In the genomic region with DNA sequence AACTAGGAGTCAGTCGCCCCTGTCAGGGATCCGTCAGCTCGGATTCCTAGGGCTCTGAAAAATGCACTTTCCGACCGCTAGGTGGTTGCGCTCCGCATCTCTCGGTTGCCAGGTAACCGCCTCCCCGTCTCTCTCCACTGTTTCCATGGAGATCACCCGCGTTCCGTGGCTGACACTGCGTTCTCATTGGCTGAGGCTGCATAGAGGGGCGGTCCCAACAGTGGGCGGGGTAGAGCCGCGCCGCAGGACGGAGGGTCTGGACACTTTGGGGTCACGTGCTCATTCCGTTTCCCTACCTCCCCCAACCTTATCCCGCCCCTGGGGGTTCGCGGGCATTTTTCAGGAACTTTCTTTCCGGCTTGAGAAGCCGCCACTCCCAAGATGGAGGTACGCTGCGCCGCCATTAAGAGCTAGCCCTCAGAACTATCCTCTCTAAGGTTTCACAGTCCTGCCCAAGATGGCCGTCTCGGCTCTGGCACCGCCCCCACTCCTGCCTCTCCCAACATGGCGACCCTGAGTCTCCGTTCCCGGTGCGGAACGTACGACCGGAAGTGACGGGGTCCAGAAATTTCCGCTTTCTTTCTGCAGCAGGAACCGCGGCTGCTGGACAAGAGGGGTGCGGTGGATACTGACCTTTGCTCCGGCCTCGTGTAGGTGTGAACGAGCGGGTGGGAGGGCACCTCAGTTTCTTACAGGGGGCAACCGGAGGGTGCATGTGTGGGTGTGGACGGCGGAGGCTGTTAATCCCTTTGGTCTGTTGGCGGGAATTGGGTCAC, we compare ENCODE assay signal across 8 cellular contexts. TPM values are rescaled to one million over a fixed set of nuclear protein-coding genes. Genes with fewer than 3 reads are reported as not detected.
DNase-seq lines count a peak whose midpoint lies in the region; ATAC-seq and TF ChIP-seq lines count a peak whose summit lies in the region.

Gene ODAD3, minus strand, starts transcription at position 65 of the 776 bp plus-strand sequence. CDS start 105 bp downstream, outside the sequence.
A gene with protein sequence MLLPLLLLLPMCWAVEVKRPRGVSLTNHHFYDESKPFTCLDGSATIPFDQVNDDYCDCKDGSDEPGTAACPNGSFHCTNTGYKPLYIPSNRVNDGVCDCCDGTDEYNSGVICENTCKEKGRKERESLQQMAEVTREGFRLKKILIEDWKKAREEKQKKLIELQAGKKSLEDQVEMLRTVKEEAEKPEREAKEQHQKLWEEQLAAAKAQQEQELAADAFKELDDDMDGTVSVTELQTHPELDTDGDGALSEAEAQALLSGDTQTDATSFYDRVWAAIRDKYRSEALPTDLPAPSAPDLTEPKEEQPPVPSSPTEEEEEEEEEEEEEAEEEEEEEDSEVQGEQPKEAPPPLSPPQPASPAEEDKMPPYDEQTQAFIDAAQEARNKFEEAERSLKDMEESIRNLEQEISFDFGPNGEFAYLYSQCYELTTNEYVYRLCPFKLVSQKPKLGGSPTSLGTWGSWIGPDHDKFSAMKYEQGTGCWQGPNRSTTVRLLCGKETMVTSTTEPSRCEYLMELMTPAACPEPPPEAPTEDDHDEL (plus strand): TSS at position 579 of the 776 bp plus-strand sequence. CDS start 483 bp downstream, outside the sequence.

- peaks cover 2% of the 10 kb centered on the region for H3K36me3 Mint-ChIP-seq in activated naive CD8-positive, alpha-beta T cell
- H3K36me3 Mint-ChIP-seq in glutamatergic neuron (ENCODE audit: unreplicated experiment): no peaks in the 10 kb centered on the region

- peak within 1 kb of the TSS; percentile 73 for H3K27ac ChIP-seq in SK-N-SH (ENCODE audit: low read depth in 2 of 2, low read length in 1 of 2)
- H3K27ac ChIP-seq in osteoblast (ENCODE audit: low read depth, low read length): peak within 1 kb of the TSS; percentile 67
- H3K27ac ChIP-seq in thymus (ENCODE audit: low read depth): peak within 1 kb of the TSS; percentile 88

- H3F3A ChIP-seq in SK-N-SH (replicated peaks; ENCODE audit: insufficient read depth): peaks cover 5% of the 10 kb centered on the region

- ATAC-seq in HG02588 (IDR thresholded peaks at IDR 0.05; ENCODE audit: unreplicated experiment): peak; percentile 84

- H3K4me2 ChIP-seq in SK-N-SH (peak within 1 kb of the TSS; percentile 99), osteoblast (ENCODE audit: insufficient read depth, low read length) (peak within 1 kb of the TSS; percentile 92)

- H3K4me1 Mint-ChIP-seq in activated naive CD8-positive, alpha-beta T cell (ENCODE audit: low read depth): peaks cover 21% of the 10 kb centered on the region
- H3K4me1 Mint-ChIP-seq in glutamatergic neuron (ENCODE audit: low read depth, unreplicated experiment): peaks cover 3% of the 10 kb centered on the region

- POLR2A ChIA-PET in SK-N-SH (lab: Yijun Ruan, JAX): interaction anchor here (0.6 to 1.8 kb wide), 7 partner anchors 8 to 60 kb away, joined by 3 to 14 read pairs (median 5); partner anchors contain the start of genes EPOR, RGL3 and SWSAP1

- TF ChIP-seq RAD21 in SK-N-SH (IDR thresholded peaks at IDR 0.05; ENCODE audit: low read length): peak; percentile 38; the same call in 1 of the 2 replicates

- H4K20me1 ChIP-seq in SK-N-SH (ENCODE audit: insufficient read depth) (no peaks in the 10 kb centered on the region), osteoblast (ENCODE audit: insufficient read depth, low read length) (peaks cover 8% of the 10 kb centered on the region)

- CTCF ChIA-PET in SK-N-SH (lab: Yijun Ruan, JAX): interaction anchor here (0.6 to 3.5 kb wide), 28 partner anchors 8 to 169 kb away, joined by 3 to 54 read pairs (median 4); partner anchors contain the start of genes ELAVL3, EPOR, RGL3 and SWSAP1

- no peak for TF ChIP-seq EP300 in SK-N-SH (IDR thresholded peaks at IDR 0.05; ENCODE audit: borderline replicate concordance in 1 of 2, low read depth in 1 of 2, low read length in 1 of 2)

- H3K36me3 ChIP-seq in SK-N-SH (replicated peaks in 1 of 2; ENCODE audit: control insufficient read depth in 1 of 2, insufficient read depth in 2 of 2, low read length in 1 of 2) (peaks cover 18 to 30% of the 10 kb centered on the region in 2 experiments), osteoblast (ENCODE audit: insufficient read depth, low read length) (peaks cover 25% of the 10 kb centered on the region), thymus (ENCODE audit: control insufficient read depth, insufficient read depth) (peaks cover 25% of the 10 kb centered on the region)

- no peaks in the 10 kb centered on the region for H3K27me3 ChIP-seq in SK-N-SH (ENCODE audit: insufficient read depth)
- H3K27me3 ChIP-seq in osteoblast (ENCODE audit: insufficient read depth, low read length): no peaks in the 10 kb centered on the region
- H3K27me3 ChIP-seq in thymus (ENCODE audit: control insufficient read depth, insufficient read depth): no peaks in the 10 kb centered on the region

- peak within 1 kb of the TSS; percentile 97 for H3K27ac Mint-ChIP-seq in activated naive CD8-positive, alpha-beta T cell
- H3K27ac Mint-ChIP-seq in glutamatergic neuron (ENCODE audit: unreplicated experiment): peak within 1 kb of the TSS; percentile 97

- DNase-seq in NCI-H1048 (lab: John Stamatoyannopoulos, UW) (peak; percentile 98), SK-N-SH (peak; percentile 96), glutamatergic neuron (peak; percentile 98), osteoblast (ENCODE audit: insufficient read length, low spot score, missing footprints) (peak; percentile 99)

- H3K27me3 Mint-ChIP-seq in activated naive CD8-positive, alpha-beta T cell: peaks cover 2% of the 10 kb centered on the region
- H3K27me3 Mint-ChIP-seq in glutamatergic neuron (ENCODE audit: unreplicated experiment): peaks cover 5% of the 10 kb centered on the region

- peak; percentile 74 for TF ChIP-seq POLR2A in GM10847 (IDR thresholded peaks at IDR 0.05; ENCODE audit: extremely low read depth, insufficient read length)

- TF ChIP-seq CTCF in SK-N-SH (IDR thresholded peaks at IDR 0.05): peak; percentile 77
- TF ChIP-seq CTCF in glutamatergic neuron (IDR thresholded peaks at IDR 0.05; ENCODE audit: partially characterized antibody, unreplicated experiment): peak; percentile 99
- peak; percentile 86 for TF ChIP-seq CTCF in osteoblast (IDR thresholded peaks at IDR 0.05; ENCODE audit: extremely low read depth, low read depth, low read length)

- peak within 1 kb of the TSS; percentile 99 for H2AFZ ChIP-seq in SK-N-SH (ENCODE audit: low read depth)
- peak within 1 kb of the TSS; percentile 99 for H2AFZ ChIP-seq in osteoblast (ENCODE audit: low read length)

- no peaks in the 10 kb centered on the region for H3K9me3 ChIP-seq in SK-N-SH
- H3K9me3 ChIP-seq in osteoblast (ENCODE audit: low read depth, low read length): no peaks in the 10 kb centered on the region
- H3K9me3 ChIP-seq in thymus (ENCODE audit: control insufficient read depth): no peaks in the 10 kb centered on the region

- H3K4me3 ChIP-seq in SK-N-SH (ENCODE audit: low read depth in 2 of 2, low read length in 1 of 2) (peak within 1 kb of the TSS; percentile 69 to 83), osteoblast (ENCODE audit: insufficient read depth, low read length) (peak within 1 kb of the TSS; percentile 100), thymus (ENCODE audit: low read length) (peak within 1 kb of the TSS; percentile 68)

- H3K9ac ChIP-seq in SK-N-SH: peak within 1 kb of the TSS; percentile 76

- H3K4me3 Mint-ChIP-seq in activated naive CD8-positive, alpha-beta T cell: peak within 1 kb of the TSS; percentile 100
- peak within 1 kb of the TSS; percentile 100 for H3K4me3 Mint-ChIP-seq in glutamatergic neuron (ENCODE audit: unreplicated experiment)

- WGBS in SK-N-SH (ENCODE audit: low lambda C conversion rate): 0% methylated on average over 19 of the region's 53 CpGs
- under 1% methylated on average over 53 of the region's 53 CpGs for WGBS in thymus

- H3K4me1 ChIP-seq in SK-N-SH (ENCODE audit: control insufficient read depth in 1 of 2, insufficient read depth in 2 of 2, low read depth in 1 of 2, low read length in 1 of 2): peaks cover 5 to 12% of the 10 kb centered on the region in 2 experiments; a peak in 1 of 4 replicates
- H3K4me1 ChIP-seq in osteoblast (ENCODE audit: insufficient read depth, low read length): peaks cover 13% of the 10 kb centered on the region
- peaks cover 10% of the 10 kb centered on the region for H3K4me1 ChIP-seq in thymus (ENCODE audit: control insufficient read depth, insufficient read depth, low read length)

- H3K79me2 ChIP-seq in SK-N-SH (ENCODE audit: insufficient read depth) (peaks cover 37% of the 10 kb centered on the region), osteoblast (ENCODE audit: insufficient read depth, low read length) (peaks cover 23% of the 10 kb centered on the region)

- no peaks in the 10 kb centered on the region for H3K9me2 ChIP-seq in SK-N-SH

- no peaks in the 10 kb centered on the region for H3K9me3 Mint-ChIP-seq in activated naive CD8-positive, alpha-beta T cell (ENCODE audit: low read depth)
- peaks cover 3% of the 10 kb centered on the region for H3K9me3 Mint-ChIP-seq in glutamatergic neuron (ENCODE audit: unreplicated experiment)

RNA-seq across cellular contexts. Expression of gene ODAD3, which starts in this region (rescaled TPM):
- polyA plus RNA-seq in SK-N-SH (2012; rRNA removed): 3.2 and 4.2 TPM in 2 replicates
- polyA plus RNA-seq in SK-N-SH (2012; cell fraction: cytosol; rRNA removed): 2.1 and 2.3 TPM in 2 replicates
- polyA plus RNA-seq in SK-N-SH (2012; cell fraction: nucleus; rRNA removed): 6.9 and 7.8 TPM in 2 replicates
- total RNA-seq in glutamatergic neuron (ENCODE audit: unreplicated experiment): 2.6 TPM
- under 0.01 TPM in 2 replicates for total RNA-seq in osteoblast
- polyA plus RNA-seq in thymus: 0.64 TPM

RNA-seq across cellular contexts. Expression of the second gene that starts in this region (rescaled TPM):
- polyA plus RNA-seq in SK-N-SH (2012; rRNA removed): 198 and 502 TPM in 2 replicates
- polyA plus RNA-seq in SK-N-SH (2012; cell fraction: cytosol; rRNA removed): 245 and 294 TPM in 2 replicates
- 658 and 734 TPM in 2 replicates for polyA plus RNA-seq in SK-N-SH (2012; cell fraction: nucleus; rRNA removed)
- total RNA-seq in glutamatergic neuron (ENCODE audit: unreplicated experiment): 276 TPM
- 117 and 119 TPM in 2 replicates for total RNA-seq in osteoblast
- 108 TPM for polyA plus RNA-seq in thymus

Comparison
In these comparisons a context has a peak if more than half of its experiments do, and no peak if none do; other contexts are left out.
1. Peak in every context shown above with its lines: DNase-seq, ATAC-seq, H3K4me3 ChIP-seq and H3K27ac ChIP-seq.